12 cellular contexts compared by ENCODE assay signal in the genomic region with DNA sequence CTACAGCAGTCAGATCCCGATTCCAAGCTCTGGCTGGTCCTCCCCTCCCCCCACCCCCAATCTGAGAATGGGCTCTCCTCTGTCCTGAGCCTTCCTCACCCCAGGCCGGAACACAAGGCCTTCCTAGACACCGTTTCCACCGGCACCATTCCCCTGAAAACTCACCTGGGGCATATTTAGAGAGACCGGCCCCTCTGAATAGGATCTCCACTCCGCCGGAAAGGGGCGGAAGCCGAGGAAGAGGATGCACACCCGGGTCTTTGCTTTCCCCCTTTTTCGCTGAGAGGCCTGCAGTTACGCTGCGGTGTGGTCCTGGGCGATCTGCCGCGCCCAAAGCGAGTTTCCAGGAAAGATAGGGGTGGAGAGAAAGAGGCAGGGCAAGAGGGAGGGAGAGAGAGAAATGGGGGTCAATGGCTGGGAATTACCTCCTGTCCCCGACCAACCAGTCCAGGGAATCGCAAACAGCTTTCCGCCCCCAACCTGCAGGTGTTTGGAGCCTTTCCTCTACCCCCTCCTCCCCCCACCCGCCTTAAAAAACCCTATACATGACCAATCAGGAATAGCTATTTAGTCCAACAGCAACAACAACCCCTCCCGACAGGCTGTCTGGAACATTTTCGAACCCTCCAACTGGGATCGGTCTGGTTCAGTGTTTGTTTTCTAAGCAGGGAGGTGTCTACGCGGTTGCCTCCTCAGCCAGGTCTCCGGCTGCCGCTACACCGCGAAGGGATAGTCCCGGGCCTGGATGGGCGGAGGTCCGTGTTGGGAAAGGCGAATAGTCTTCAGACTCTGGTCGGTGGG. TPM values are rescaled to one million over a fixed set of nuclear protein-coding genes. Genes with fewer than 3 reads are reported as not detected.
DNase-seq lines count a peak whose midpoint lies in the region; ATAC-seq and TF ChIP-seq lines count a peak whose summit lies in the region.
"Had no signal": no experiment of that assay in that cellular context is flagged by ENCODE, and none has a peak within 500 bp of the region (broad histone marks: within the 10 kb centered on the region; RNA-seq: fewer than 3 reads in every experiment).

No MANE protein-coding gene starts in this region.

- H3K9me3 ChIP-seq in HAP-1 (no peaks in the 10 kb centered on the region), iPS-20b (ENCODE audit: insufficient read depth, low read depth, low read length) (peaks cover 5% of the 10 kb centered on the region; the same call in 1 of the 2 replicates), gastrocnemius medialis (no peaks in the 10 kb centered on the region)

- in situ Hi-C loops in HAP-1 (cut with MboI; ENCODE audit: low sequenced_read_pairs) = no loop called here
- in situ Hi-C loops in gastrocnemius medialis (cut with MboI; ENCODE audit: low sequenced_read_pairs in 4 of 4) = no loop called here

- ATAC-seq in gastrocnemius medialis (no peak), HG02798 (IDR thresholded peaks at IDR 0.05; ENCODE audit: poor library complexity, unreplicated experiment) (no peak)

- TF ChIP-seq POLR2A in gastrocnemius medialis (IDR thresholded peaks at IDR 0.05) = peak; percentile 2 to 12

- no peak for TF ChIP-seq CTCF in gastrocnemius medialis (IDR thresholded peaks at IDR 0.05 in 4 of 5, conservative IDR thresholded peaks at IDR 0.05 in 1 of 5)

- H3K27me3 ChIP-seq in HAP-1 (ENCODE audit: low read depth) (peaks cover 22% of the 10 kb centered on the region), iPS-20b (ENCODE audit: insufficient read depth, low read length) (peaks cover 100% of the 10 kb centered on the region), gastrocnemius medialis (peaks cover 88 to 94% (median 90%) of the 10 kb centered on the region in 3 donors)

- H3K4me3 ChIP-seq in HAP-1 = peak overlapping the region; percentile 37
- H3K4me3 ChIP-seq in iPS-20b (ENCODE audit: low read length) = peak overlapping the region; percentile 43; the same call in 1 of the 2 replicates
- H3K4me3 ChIP-seq in gastrocnemius medialis = peak overlapping the region; percentile 46 to 61 (median 54)

- H3K4me1 ChIP-seq in HAP-1 (peaks cover 29% of the 10 kb centered on the region), iPS-20b (ENCODE audit: insufficient read depth, low read length) (peaks cover 29% of the 10 kb centered on the region), gastrocnemius medialis (peaks cover 2 to 27% of the 10 kb centered on the region in 2 donors)

- H3K27ac ChIP-seq in angular gyrus (ENCODE audit: low read depth, low read length) (peak overlapping the region; percentile 54), iPS-20b (ENCODE audit: low read length) (no peak overlapping the region), gastrocnemius medialis (peak overlapping the region; percentile 60 to 77 (median 72))

- no peak overlapping the region for H3K9ac ChIP-seq in iPS-20b (ENCODE audit: low read depth, low read length)

- DNase-seq in HAP-1 (ENCODE audit: low spot score in 2 of 2) = peak; percentile 38 to 54
- DNase-seq in gastrocnemius medialis = no peak
- DNase-seq in activated CD8-positive, alpha-beta memory T cell treated with anti-CD3 and anti-CD28 coated beads, Interleukin-2, amount 50 U/mL, for 48 hours = no peak
- DNase-seq in mucosa of gallbladder (ENCODE audit: low spot score) = no peak
- DNase-seq in SKM-1 (lab: John Stamatoyannopoulos, UW; ENCODE audit: unreplicated experiment) = no peak
- DNase-seq: activated CD8-positive, alpha-beta memory T cell treated with anti-CD3 and anti-CD28 coated beads for 24 hours; activated naive CD8-positive, alpha-beta T cell treated with anti-CD3 and anti-CD28 coated beads for 36 hours; MV-4-11; NCI-H526 treated with DMSO at 0.1 percent for 48 hours had no signal

- intact Hi-C loops in gastrocnemius medialis (cut with DNase I; ENCODE audit: low total_unique reads) = no loop called here

- H3K36me3 ChIP-seq in HAP-1 (replicated peaks) = no peaks in the 10 kb centered on the region
- no peaks in the 10 kb centered on the region for H3K36me3 ChIP-seq in iPS-20b (ENCODE audit: insufficient read depth, low read depth, low read length)
- no peaks in the 10 kb centered on the region for H3K36me3 ChIP-seq in gastrocnemius medialis

RNA-seq across cellular contexts. Expression of gene TAL1, which starts 2.8 kb away (rescaled TPM):
- 1 to 10 TPM in 1 of 4 donors, under 1 TPM in 3; 0.59 to 1.6 (median 0.70) TPM for total RNA-seq in gastrocnemius medialis
- total RNA-seq in mucosa of gallbladder = 6.0 TPM
- total RNA-seq: activated naive CD8-positive, alpha-beta T cell treated with anti-CD3 and anti-CD28 coated beads for 36 hours had no signal

RNA-seq across cellular contexts. Expression of gene PDZK1IP1, which starts 39.4 kb away (rescaled TPM):
- total RNA-seq in gastrocnemius medialis = 10 to 100 TPM in 1 of 4 donors, 1 to 10 TPM in 2, not detected in 1; 1.8 to 10.9 (median 3.9) TPM
- 91.1 TPM for total RNA-seq in mucosa of gallbladder
- total RNA-seq: activated naive CD8-positive, alpha-beta T cell treated with anti-CD3 and anti-CD28 coated beads for 36 hours had no signal

Comparison
In these comparisons a context has a peak if more than half of its experiments do, and no peak if none do; other contexts are left out.
1. DNase-seq: peak in HAP-1 (2 of 2); none in gastrocnemius medialis (0 of 2), activated CD8-positive, alpha-beta memory T cell treated with anti-CD3 and anti-CD28 coated beads, Interleukin-2, amount 50 U/mL, for 48 hours (single experiment), mucosa of gallbladder (single experiment) and SKM-1 (single experiment).
2. Peak in every context shown above with its lines, with median percentiles within 50 percentile points of each other: H3K4me3 ChIP-seq.